In the genomic region with DNA sequence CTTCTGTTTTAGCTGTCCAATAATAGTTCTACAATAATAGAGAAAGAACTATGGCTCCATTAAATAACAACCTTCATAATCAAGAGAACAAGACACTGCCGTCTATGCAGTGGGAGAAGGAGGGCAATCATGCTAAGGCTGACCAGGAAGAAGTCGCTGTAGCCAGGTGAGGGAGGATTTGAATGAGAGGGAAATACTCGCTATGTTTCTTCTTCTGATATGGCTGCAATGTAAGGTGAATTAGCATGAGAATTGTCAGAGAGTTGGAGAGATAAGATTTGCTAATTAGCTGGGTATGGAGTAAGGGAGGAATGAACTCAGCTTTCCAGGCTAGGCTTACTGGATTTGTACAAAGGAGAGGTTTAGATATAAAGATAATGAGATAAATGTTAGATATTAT, we compare ENCODE assay signal across 26 cellular contexts.
"Had no signal": no experiment of that assay in that cellular context is flagged by ENCODE, and none has a peak within 500 bp of the region (broad histone marks: within the 10 kb centered on the region; RNA-seq: fewer than 3 reads in every experiment).

No MANE protein-coding gene starts in this region.

- H3K36me3 ChIP-seq: left lung, lower lobe of right lung, right atrium auricular region, right lobe of liver, stomach, thyroid gland, transverse colon, upper lobe of left lung, vagina had no signal

- H3K9me3 Mint-ChIP-seq: nephron progenitor cell had no signal

- H3K4me1 Mint-ChIP-seq: naive B cell; natural killer cell; nephron progenitor cell; stimulated activated naive B cell treated with anti-CD40 and anti-IgM and Interleukin-4, amounts not matched to agents 10 μg/mL and 1 μg/mL and 100 μg/mL, for 72 hours had no signal

- H3K36me3 Mint-ChIP-seq: mesothelial cell of epicardium; naive B cell; natural killer cell; stimulated activated naive B cell treated with anti-CD40 and anti-IgM and Interleukin-4, amounts not matched to agents 10 μg/mL and 1 μg/mL and 100 μg/mL, for 72 hours had no signal

- H3K27ac ChIP-seq: left lung, lower lobe of right lung, parathyroid adenoma, right atrium auricular region, right lobe of liver, stomach, testis, thyroid gland, transverse colon, upper lobe of left lung, vagina had no signal

- DNase-seq: hippocampal formation; kidney; left colon; left lung; lower lobe of right lung; mammary epithelial cell; mesenchymal stem cell; naive B cell; natural killer cell; nephron progenitor cell; occipital lobe; right lobe of liver; stimulated activated CD4-positive, alpha-beta T cell treated with anti-CD3 and anti-CD28 coated beads, Interleukin-2, amount 100 ng/mL, for 24 hours; stimulated activated CD4-positive, alpha-beta T cell treated with anti-CD3 and anti-CD28 coated beads, Interleukin-4, amount 100 ng/mL, for 1 hour; stimulated activated naive B cell treated with anti-CD40 and anti-IgM and Interleukin-4, amounts not matched to agents 10 μg/mL and 1 μg/mL and 100 μg/mL, for 72 hours; stimulated activated naive CD8-positive, alpha-beta T cell treated with anti-CD3 and anti-CD28 coated beads, Interleukin-15, Interleukin-2, amounts not matched to agents 100 U/mL and 50 U/mL, for 24 hours; stomach; testis; thyroid gland; transverse colon; upper lobe of left lung had no signal

- H3K79me2 ChIP-seq: parathyroid adenoma had no signal

- H3K9ac ChIP-seq: parathyroid adenoma had no signal

- H3K27me3 ChIP-seq: left lung, right atrium auricular region, right lobe of liver, stomach, testis, thyroid gland, transverse colon, upper lobe of left lung, vagina had no signal

- H3K4me3 Mint-ChIP-seq: mesothelial cell of epicardium; naive B cell; natural killer cell; nephron progenitor cell; stimulated activated naive B cell treated with anti-CD40 and anti-IgM and Interleukin-4, amounts not matched to agents 10 μg/mL and 1 μg/mL and 100 μg/mL, for 72 hours had no signal

- H3K4me2 ChIP-seq: smooth muscle cell had no signal

- H3K27ac Mint-ChIP-seq: mesothelial cell of epicardium; naive B cell; natural killer cell; nephron progenitor cell; stimulated activated naive B cell treated with anti-CD40 and anti-IgM and Interleukin-4, amounts not matched to agents 10 μg/mL and 1 μg/mL and 100 μg/mL, for 72 hours had no signal

- H3K4me1 ChIP-seq: left lung, lower lobe of right lung, parathyroid adenoma, right atrium auricular region, right lobe of liver, stomach, testis, thyroid gland, transverse colon, upper lobe of left lung, vagina had no signal

- H3K27me3 Mint-ChIP-seq: naive B cell; stimulated activated naive B cell treated with anti-CD40 and anti-IgM and Interleukin-4, amounts not matched to agents 10 μg/mL and 1 μg/mL and 100 μg/mL, for 72 hours had no signal

- H3K4me3 ChIP-seq: left lung, lower lobe of right lung, right atrium auricular region, right lobe of liver, smooth muscle cell, stomach, testis, thyroid gland, transverse colon, upper lobe of left lung, vagina had no signal

- H3K9me3 ChIP-seq: right atrium auricular region, right lobe of liver, testis, thyroid gland, upper lobe of left lung, vagina had no signal
